1 cellular context compared by ENCODE assay signal in the genomic region with DNA sequence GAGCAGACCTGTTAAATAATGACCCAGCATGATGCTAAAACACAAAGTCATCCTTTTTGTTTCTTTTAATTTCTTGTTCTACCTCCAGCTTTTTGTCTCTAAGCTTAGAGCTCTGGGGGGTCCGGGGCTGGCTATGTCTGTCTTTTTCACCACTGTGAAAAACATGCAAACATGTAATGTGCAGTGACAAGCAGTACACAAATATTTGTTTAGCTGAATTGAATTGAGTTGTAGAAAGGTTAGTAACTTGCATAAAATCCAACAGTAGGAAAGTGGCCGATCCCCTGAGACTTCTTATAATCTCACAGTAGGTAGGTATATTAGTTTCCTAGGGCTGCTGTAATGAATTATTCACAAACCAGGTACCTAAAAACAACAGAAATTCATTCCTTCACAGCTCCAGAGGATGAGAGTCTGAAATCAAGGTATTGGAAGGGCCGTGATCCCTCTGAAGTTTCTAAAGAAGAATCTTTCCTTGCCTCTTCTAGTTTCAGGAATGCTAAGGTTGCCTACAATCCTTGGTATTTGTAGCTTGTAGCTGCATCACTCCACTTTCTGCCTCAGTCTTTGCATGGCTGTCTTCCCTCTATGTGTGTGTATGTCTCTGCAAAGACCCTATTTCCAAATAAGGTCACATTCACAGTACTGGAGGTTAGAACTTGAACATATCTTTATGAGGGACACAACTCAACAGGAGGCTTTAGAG.
TF ChIP-seq lines count a peak whose summit lies in the region.

No MANE protein-coding gene starts in this region.

TF ChIP-seq in H1, 55 proteins besides CTCF, POLR2A, EP300 and RAD21 (continued from another document):
- TF ChIP-seq SRF (IDR thresholded peaks at IDR 0.05; ENCODE audit: low read depth, low read length), result peak; percentile 52; the same call in 1 of the 2 replicates
